In genomic region chr7:39314869-39315268, GRCh38 we compare ENCODE assay signal across 34 cellular contexts.
"Had no signal": no experiment of that assay in that cellular context is flagged by ENCODE, and none has a peak within 500 bp of the region (broad histone marks: within the 10 kb centered on the region; RNA-seq: fewer than 3 reads in every experiment).

No MANE protein-coding gene starts in this region.

- H3K9me3 ChIP-seq: MG63 had no signal

- H3K9ac ChIP-seq: KMS-11 had no signal

- H3K4me3 ChIP-seq: MG63 had no signal

- DNase-seq: Karpas-422, Kasumi-1, MG63, MM.1S, MV-4-11, NCI-H1048, NCI-H1092, NCI-H1092 treated with DMSO at 0.1 percent for 48 hours, NCI-H1105, NCI-H1105 treated with DMSO at 0.1 percent for 48 hours, NCI-H1417, NCI-H1417 treated with DMSO at 0.1 percent for 48 hours, NCI-H1436, NCI-H1436 treated with DMSO at 0.1 percent for 48 hours, NCI-H146, NCI-H1694 treated with DMSO at 0.1 percent for 48 hours, NCI-H187, NCI-H187 treated with DMSO at 0.1 percent for 48 hours, NCI-H1930, NCI-H2029, NCI-H2029 treated with DMSO at 0.1 percent for 48 hours, NCI-H2081, NCI-H2081 treated with DMSO at 0.1 percent for 48 hours, NCI-H2107, NCI-H2171, NCI-H2171 treated with DMSO at 0.1 percent for 48 hours, NCI-H2227 treated with DMSO at 0.1 percent for 48 hours, NCI-H226, NCI-H345, NCI-H446, NCI-H446 treated with DMSO at 0.1 percent for 48 hours, NCI-H510A, NCI-H510A treated with DMSO at 0.1 percent for 48 hours had no signal

- H3K4me2 ChIP-seq: KMS-11 had no signal

- H3K27ac ChIP-seq: KMS-11 had no signal

- H3K27me3 ChIP-seq: MG63 had no signal

- H3K36me3 ChIP-seq: MG63 had no signal
